13 cellular contexts compared by ENCODE assay signal in the genomic region with DNA sequence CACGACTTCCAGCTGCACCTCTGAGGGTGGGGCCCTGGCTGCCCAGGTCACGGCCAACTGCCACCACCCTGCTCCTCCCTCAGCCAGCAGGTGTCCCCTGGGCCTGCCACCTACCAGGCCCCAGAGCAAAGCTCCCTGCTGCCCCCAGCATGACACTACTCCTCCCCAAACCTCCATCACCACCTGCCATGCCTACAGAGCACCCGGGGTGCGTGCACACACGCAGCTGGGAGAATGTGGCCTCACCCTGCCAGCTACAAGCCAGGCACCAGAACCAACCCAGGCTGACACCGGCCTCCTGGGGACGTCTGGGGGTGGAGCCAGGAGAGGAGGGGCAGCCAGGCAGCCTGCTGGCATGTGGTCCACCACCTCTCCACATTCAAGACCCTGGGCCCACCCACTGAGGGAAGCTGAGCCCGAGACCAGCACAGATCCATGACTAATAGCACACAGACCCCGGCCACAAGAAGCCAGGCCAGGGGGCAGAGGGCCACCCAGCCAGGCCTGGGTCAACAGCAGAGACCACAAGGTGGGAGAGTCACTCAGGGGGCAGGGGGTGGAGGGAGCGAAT. TPM values are rescaled to one million over a fixed set of nuclear protein-coding genes. Genes with fewer than 3 reads are reported as not detected.
DNase-seq lines count a peak whose midpoint lies in the region; ATAC-seq, FAIRE-seq and TF ChIP-seq lines count a peak whose summit lies in the region.
"Had no signal": no experiment of that assay in that cellular context is flagged by ENCODE, and none has a peak within 500 bp of the region (broad histone marks: within the 10 kb centered on the region; RNA-seq: fewer than 3 reads in every experiment).

No MANE protein-coding gene starts in this region.

- TF ChIP-seq POLR2A in esophagus squamous epithelium (IDR thresholded peaks at IDR 0.05): no peak

- no peak for TF ChIP-seq CTCF in C4-2B (conservative IDR thresholded peaks at IDR 0.05)
- TF ChIP-seq CTCF in OCI-LY7 (conservative IDR thresholded peaks at IDR 0.05; ENCODE audit: low read length): no peak
- no peak for TF ChIP-seq CTCF in esophagus squamous epithelium (IDR thresholded peaks at IDR 0.05)
- no peak for TF ChIP-seq CTCF in D721Med (IDR thresholded peaks at IDR 0.05; ENCODE audit: insufficient read depth, missing control alignments)

- intact Hi-C loops in OCI-LY7 (cut with micrococcal nuclease; ENCODE audit: unreplicated experiment) (no loop called here), esophagus squamous epithelium (cut with DNase I) (loop anchor here (5.0 kb wide), 1 partner anchor 73 kb away; no protein-coding TSS in a partner anchor)

- H3K4me1 ChIP-seq in OCI-LY7 (ENCODE audit: insufficient read depth, low read length, poor library complexity, severe bottlenecking) (peaks cover 19% of the 10 kb centered on the region), esophagus squamous epithelium (peaks cover 31 to 92% (median 45%) of the 10 kb centered on the region in 3 donors)

- no peak for ATAC-seq in HG03280 (IDR thresholded peaks at IDR 0.05; ENCODE audit: unreplicated experiment)
- ATAC-seq: stimulated activated naive CD8-positive, alpha-beta T cell treated with anti-CD3 and anti-CD28 coated beads, Interleukin-15, Interleukin-2, amounts not matched to agents 100 U/mL and 50 U/mL, for 24 hours had no signal

- peak; percentile 17 for DNase-seq in MG63
- peak; percentile 32 for DNase-seq in OCI-LY7 (ENCODE audit: low spot score)
- no peak for DNase-seq in esophagus squamous epithelium (lab: John Stamatoyannopoulos, UW)
- DNase-seq in D721Med (ENCODE audit: insufficient read length, low spot score): no peak
- no peak for DNase-seq in NCI-H2029 treated with DMSO at 0.1 percent for 48 hours (lab: John Stamatoyannopoulos, UW)
- DNase-seq in glomerular visceral epithelial cell (ENCODE audit: extremely low spot score): no peak
- DNase-seq: activated CD4-positive, alpha-beta memory T cell treated with anti-CD3 and anti-CD28 coated beads, Interleukin-2, amount 10 ng/mL, durations not matched to agents 7 days and 5 days; AML-193; mesenchymal stem cell; stimulated activated CD4-positive, alpha-beta T cell treated with anti-CD3 and anti-CD28 coated beads, Interleukin-4, amount 100 ng/mL, for 24 hours; stimulated activated naive CD8-positive, alpha-beta T cell treated with anti-CD3 and anti-CD28 coated beads, Interleukin-15, Interleukin-2, amounts not matched to agents 100 U/mL and 50 U/mL, for 24 hours had no signal

- H4K20me1 ChIP-seq in OCI-LY7 (ENCODE audit: insufficient read depth, low read length): no peaks in the 10 kb centered on the region; the same call in 1 of the 2 replicates

- H3K9me3 ChIP-seq in MG63 (no peaks in the 10 kb centered on the region), OCI-LY7 (ENCODE audit: low read length) (no peaks in the 10 kb centered on the region), esophagus squamous epithelium (no peaks in the 10 kb centered on the region)

- H3K9me2 ChIP-seq in OCI-LY7 (ENCODE audit: insufficient read depth, low read length): no peaks in the 10 kb centered on the region

- no peak overlapping the region for H2AFZ ChIP-seq in OCI-LY7 (ENCODE audit: low read length)

- no peaks in the 10 kb centered on the region for H3K36me3 ChIP-seq in MG63
- no peaks in the 10 kb centered on the region for H3K36me3 ChIP-seq in OCI-LY7 (ENCODE audit: insufficient read depth, low read length)
- H3K36me3 ChIP-seq in esophagus squamous epithelium: no peaks in the 10 kb centered on the region

- BruUV-seq in OCI-LY7 (replicated peaks; lab: Mats Ljungman, UMichigan): no TSS peak

- H3K79me2 ChIP-seq in OCI-LY7 (ENCODE audit: insufficient read depth, low read depth, low read length): no peaks in the 10 kb centered on the region

- H3K27me3 ChIP-seq in MG63 (no peaks in the 10 kb centered on the region), esophagus squamous epithelium (peaks cover 0 to 85% (median 0%) of the 10 kb centered on the region in 4 donors)

- POLR2A ChIA-PET in OCI-LY7 (lab: Charles Lee): interaction anchor here (0.6 kb wide), 1 partner anchor 106 kb away, joined by 3 read pairs; no protein-coding TSS in a partner anchor

- no peak overlapping the region for H3K4me2 ChIP-seq in OCI-LY7 (ENCODE audit: low read length)

- CTCF ChIA-PET in OCI-LY7 (lab: Charles Lee; ENCODE audit: unreplicated experiment): no interaction called here

- H3K4me3 ChIP-seq in MG63 (no peak overlapping the region), OCI-LY7 (ENCODE audit: low read depth, low read length, poor library complexity, severe bottlenecking) (no peak overlapping the region), esophagus squamous epithelium (peak overlapping the region; percentile 8 to 75 (median 34))

- WGBS in esophagus squamous epithelium, 2 donors: 43 to 75% methylated on average over 2 of the region's 10 CpGs

- H3K27ac ChIP-seq in C4-2B (peak overlapping the region; percentile 94), OCI-LY7 (ENCODE audit: low read depth, low read length, poor library complexity, severe bottlenecking) (no peak overlapping the region), esophagus squamous epithelium (peak overlapping the region in 3 of 4 donors; percentile 38 to 78 (median 73))

- no peak for FAIRE-seq in D721Med (lab: Jason Lieb, UNC)

RNA-seq across cellular contexts. Expression of a gene that starts 3.4 kb away (rescaled TPM):
- 3.1 and 12.4 TPM in 2 replicates for total RNA-seq in MG63 (2014; rRNA removed; shearing (Covaris generic); ENCODE audit: low replicate concordance)
- 4.0 and 5.0 TPM in 2 replicates for total RNA-seq in OCI-LY7 (2014; rRNA removed; shearing (Covaris generic))
- total RNA-seq in OCI-LY7 (2022) (6.0 and 6.5 TPM in 2 replicates), esophagus squamous epithelium (10 to 100 TPM; 20.7 to 29.4 (median 23.3) TPM)

RNA-seq across cellular contexts. Expression of a gene that starts 15.9 kb away (rescaled TPM):
- total RNA-seq in MG63 (2014; rRNA removed; shearing (Covaris generic); ENCODE audit: low replicate concordance): 10.0 and 18.7 TPM in 2 replicates
- total RNA-seq in OCI-LY7 (2014; rRNA removed; shearing (Covaris generic)): 19.5 and 32.1 TPM in 2 replicates
- total RNA-seq in OCI-LY7 (2022) (37.0 and 37.5 TPM in 2 replicates), esophagus squamous epithelium (10 to 100 TPM in 3 of 4 donors, 1 to 10 TPM in 1; 9.7 to 17.6 (median 15.4) TPM)

Comparison
In these comparisons a context has a peak if more than half of its experiments do, and no peak if none do; other contexts are left out.
1. DNase-seq: peak in MG63 (single experiment) and OCI-LY7 (single experiment); none in esophagus squamous epithelium (single experiment), D721Med (single experiment), NCI-H2029 treated with DMSO at 0.1 percent for 48 hours (single experiment) and glomerular visceral epithelial cell (single experiment).
2. H3K4me3 ChIP-seq: peak in esophagus squamous epithelium (4 of 4); none in MG63 (single experiment) and OCI-LY7 (single experiment).